Comparison of ENCODE assay signal across 24 cellular contexts in the genomic region with DNA sequence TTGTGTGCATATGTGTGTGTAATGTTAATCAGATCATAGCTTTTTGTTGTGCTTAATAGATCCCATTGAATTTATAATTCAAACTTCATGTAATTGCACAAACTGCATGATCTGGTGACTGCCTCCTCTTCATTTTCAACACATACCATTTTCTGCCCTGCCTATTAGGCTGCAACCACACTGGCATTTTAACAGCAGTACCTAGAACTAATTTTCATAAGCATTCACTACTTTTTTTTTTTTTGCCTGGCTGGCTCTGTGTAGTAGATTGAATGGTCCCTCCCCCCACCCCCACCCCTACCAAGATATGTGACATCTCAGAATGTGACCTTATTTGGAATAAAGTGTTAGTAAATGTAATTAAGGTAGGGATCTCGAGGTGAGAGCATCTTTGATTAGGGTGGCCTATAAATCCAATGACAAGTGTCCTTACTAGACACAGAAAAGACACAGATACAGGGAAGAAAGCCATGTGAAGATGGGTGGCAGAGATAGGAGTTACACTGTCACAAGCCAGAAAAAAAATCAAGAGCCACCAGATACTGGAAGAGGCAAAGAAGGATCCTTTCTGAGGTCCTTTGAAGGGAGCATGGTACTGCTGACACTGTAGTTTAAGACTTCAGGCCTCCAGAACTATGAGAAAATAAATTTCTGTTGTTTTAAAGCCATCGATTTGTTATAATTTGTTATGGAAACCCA. TPM values are rescaled to one million over a fixed set of nuclear protein-coding genes. Genes with fewer than 3 reads are reported as not detected.
A peak's percentile ranks its signal among the peaks of the same experiment; 100 is the strongest.
DNase-seq lines count a peak whose midpoint lies in the region; ATAC-seq, FAIRE-seq and TF ChIP-seq lines count a peak whose summit lies in the region.
"Had no signal": no experiment of that assay in that cellular context is flagged by ENCODE, and none has a peak within 500 bp of the region (broad histone marks: within the 10 kb centered on the region; RNA-seq: fewer than 3 reads in every experiment).

No MANE protein-coding gene starts in this region.

- peaks cover 13% of the 10 kb centered on the region for H3K4me1 ChIP-seq in HAP-1
- H3K4me1 ChIP-seq in K562 (replicated peaks in 1 of 2; ENCODE audit: control insufficient read depth in 2 of 2, insufficient read depth in 2 of 2, low read length in 2 of 2), result peaks cover 0 to 4% of the 10 kb centered on the region in 2 experiments; a peak in 1 of 5 replicates
- no peaks in the 10 kb centered on the region for H3K4me1 ChIP-seq in urinary bladder (ENCODE audit: insufficient read depth)
- H3K4me1 ChIP-seq: body of pancreas had no signal

- H3K36me3 ChIP-seq in HAP-1 (replicated peaks) (no peaks in the 10 kb centered on the region), K562 (ENCODE audit: control insufficient read depth, insufficient read depth, low read length) (peaks cover 19% of the 10 kb centered on the region; the same call in 2 of the 3 replicates), urinary bladder (ENCODE audit: insufficient read depth) (no peaks in the 10 kb centered on the region)
- H3K36me3 ChIP-seq: gastroesophageal sphincter, left lung, transverse colon had no signal

- H3K4me2 ChIP-seq in K562 (ENCODE audit: insufficient read depth, low read length), result no peak overlapping the region

- H4K20me1 ChIP-seq in K562 (replicated peaks; ENCODE audit: control insufficient read depth, insufficient read depth, low read length), result no peaks in the 10 kb centered on the region

- H3K27ac ChIP-seq in K562 (ENCODE audit: extremely low read depth, low read depth, low read length), result no peak overlapping the region
- peak overlapping the region; percentile 2 for H3K27ac ChIP-seq in urinary bladder (ENCODE audit: low read depth)
- H3K27ac ChIP-seq: body of pancreas, gastroesophageal sphincter, left lung, transverse colon, VCaP had no signal

- no peak overlapping the region for H3K9ac ChIP-seq in K562 (ENCODE audit: insufficient read depth in 1 of 2, low read depth in 2 of 2, low read length in 2 of 2)

- intact Hi-C loops in K562 (cut with micrococcal nuclease), result no loop called here

- CTCF ChIA-PET in K562 (lab: Yijun Ruan, JAX; ENCODE audit: low intra/inter-chr PET ratio), result no interaction called here

- no peaks in the 10 kb centered on the region for H3K9me1 ChIP-seq in K562 (ENCODE audit: control insufficient read depth, insufficient read depth, low read length)

- no peak for TF ChIP-seq POLR2A in K562 (conservative IDR thresholded peaks at IDR 0.05)

- ATAC-seq in activated naive CD8-positive, alpha-beta T cell treated with anti-CD3 and anti-CD28 coated beads, Interleukin-2, amount 50 U/mL, for 24 hours, result no peak
- ATAC-seq in K562, result peak; percentile 47; the same call in 2 of the 3 replicates
- ATAC-seq: activated CD8-positive, alpha-beta memory T cell treated with anti-CD3 and anti-CD28 coated beads, Interleukin-2, amount 10 ng/mL, durations not matched to agents 7 days and 5 days; body of pancreas; gastroesophageal sphincter; HCT116; left lung had no signal

- H3K79me2 ChIP-seq in K562 (ENCODE audit: control insufficient read depth, insufficient read depth, low read length), result peaks cover 49% of the 10 kb centered on the region

- H3K9me3 ChIP-seq in HAP-1 (no peaks in the 10 kb centered on the region), K562 (replicated peaks; ENCODE audit: control insufficient read depth, insufficient read depth, low read depth, low read length) (no peaks in the 10 kb centered on the region)
- H3K9me3 ChIP-seq: body of pancreas, gastroesophageal sphincter, left lung, SJSA1, transverse colon had no signal

- BruUV-seq in K562 (replicated peaks; lab: Mats Ljungman, UMichigan), result no TSS peak

- H3K27ac Mint-ChIP-seq in activated naive CD8-positive, alpha-beta T cell, result peak overlapping the region; percentile 38
- no peak overlapping the region for H3K27ac Mint-ChIP-seq in activated naive CD8-positive, alpha-beta T cell treated with anti-CD3 and anti-CD28 coated beads, Interleukin-2, amount 50 U/mL, for 24 hours
- H3K27ac Mint-ChIP-seq: activated CD8-positive, alpha-beta memory T cell treated with anti-CD3 and anti-CD28 coated beads, Interleukin-2, amount 10 ng/mL, durations not matched to agents 7 days and 5 days had no signal

- POLR2A ChIA-PET in K562 (lab: Yijun Ruan, JAX), result interaction anchor here (0.8 to 0.9 kb wide), 2 partner anchors 12 to 14 kb away, joined by 3 read pairs; no protein-coding TSS in a partner anchor

- TF ChIP-seq RAD21 in K562 (CRISPR knock-in tag; conservative IDR thresholded peaks at IDR 0.05 in 1 of 2, IDR thresholded peaks at IDR 0.05 in 1 of 2), result no peak

- no peak for TF ChIP-seq EP300 in K562 (IDR thresholded peaks at IDR 0.05; ENCODE audit: low read length)

- DNase-seq in activated naive CD8-positive, alpha-beta T cell treated with anti-CD3 and anti-CD28 coated beads, Interleukin-2, amount 50 U/mL, for 24 hours, result no peak
- peak; percentile 17 to 79 for DNase-seq in HAP-1 (ENCODE audit: low spot score in 2 of 2)
- DNase-seq in K562 (ENCODE audit: extremely low read depth in 1 of 4, low spot score in 3 of 4), result no peak
- DNase-seq in retina, result no peak
- no peak for DNase-seq in NCI-H345 treated with DMSO at 0.1 percent for 48 hours (lab: John Stamatoyannopoulos, UW; ENCODE audit: unreplicated experiment)
- DNase-seq: activated CD4-positive, alpha-beta T cell treated with anti-CD3 and anti-CD28 coated beads, Interleukin-2, amount 10 ng/mL, durations not matched to agents 24 days and 14 days; activated CD8-positive, alpha-beta memory T cell treated with anti-CD3 and anti-CD28 coated beads, Interleukin-2, amount 10 ng/mL, durations not matched to agents 7 days and 5 days; body of pancreas; C1 segment of cervical spinal cord; left lung; NCI-H1092 treated with DMSO at 0.1 percent for 48 hours; NCI-H2029 treated with DMSO at 0.1 percent for 48 hours; NCI-H2227 treated with DMSO at 0.1 percent for 48 hours; RPMI8226; small intestine; transverse colon had no signal

- WGBS in K562 (ENCODE audit: insufficient coverage, low coverage, missing lambda C conversion rate), result 55% methylated on average over 2 of the region's 2 CpGs
- WGBS in urinary bladder, result 84% methylated on average over 2 of the region's 2 CpGs

- H3K4me3 ChIP-seq in HAP-1, result no peak overlapping the region
- no peak overlapping the region for H3K4me3 ChIP-seq in K562
- no peak overlapping the region for H3K4me3 ChIP-seq in urinary bladder (ENCODE audit: low read depth, low read length)
- H3K4me3 ChIP-seq: body of pancreas, gastroesophageal sphincter, left lung, SJSA1, transverse colon had no signal

- in situ Hi-C loops in HAP-1 (cut with MboI; ENCODE audit: low sequenced_read_pairs), result no loop called here
- in situ Hi-C loops in K562 (cut with MboI), result no loop called here

- peaks cover 47% of the 10 kb centered on the region for H3K4me1 Mint-ChIP-seq in activated naive CD8-positive, alpha-beta T cell (ENCODE audit: low read depth)
- peaks cover 40% of the 10 kb centered on the region for H3K4me1 Mint-ChIP-seq in activated naive CD8-positive, alpha-beta T cell treated with anti-CD3 and anti-CD28 coated beads, Interleukin-2, amount 50 U/mL, for 24 hours

- no peak for TF ChIP-seq CTCF in K562 (IDR thresholded peaks at IDR 0.05 in 2 of 3, conservative IDR thresholded peaks at IDR 0.05 in 1 of 3; ENCODE audit: insufficient read depth in 2 of 3, low read depth in 1 of 3, low read length in 3 of 3)

- no peaks in the 10 kb centered on the region for H3K9me3 Mint-ChIP-seq in activated naive CD8-positive, alpha-beta T cell (ENCODE audit: low read depth)
- H3K9me3 Mint-ChIP-seq in activated naive CD8-positive, alpha-beta T cell treated with anti-CD3 and anti-CD28 coated beads, Interleukin-2, amount 50 U/mL, for 24 hours, result no peaks in the 10 kb centered on the region
- H3K9me3 Mint-ChIP-seq: activated CD4-positive, alpha-beta T cell treated with anti-CD3 and anti-CD28 coated beads, Interleukin-2, amount 10 ng/mL, durations not matched to agents 24 days and 14 days; naive B cell had no signal

- H2AFZ ChIP-seq in K562 (ENCODE audit: low read depth, low read length), result no peak overlapping the region

- no peaks in the 10 kb centered on the region for H3K27me3 Mint-ChIP-seq in activated naive CD8-positive, alpha-beta T cell
- no peaks in the 10 kb centered on the region for H3K27me3 Mint-ChIP-seq in activated naive CD8-positive, alpha-beta T cell treated with anti-CD3 and anti-CD28 coated beads, Interleukin-2, amount 50 U/mL, for 24 hours
- H3K27me3 Mint-ChIP-seq: activated CD4-positive, alpha-beta T cell treated with anti-CD3 and anti-CD28 coated beads, Interleukin-2, amount 10 ng/mL, durations not matched to agents 24 days and 14 days; activated CD8-positive, alpha-beta memory T cell treated with anti-CD3 and anti-CD28 coated beads, Interleukin-2, amount 10 ng/mL, durations not matched to agents 7 days and 5 days; naive B cell had no signal

- H3K27me3 ChIP-seq in HAP-1 (ENCODE audit: low read depth) (no peaks in the 10 kb centered on the region), K562 (ENCODE audit: control insufficient read depth in 2 of 2, insufficient read depth in 2 of 2, low read length in 2 of 2) (no peaks in the 10 kb centered on the region)
- H3K27me3 ChIP-seq: body of pancreas, gastroesophageal sphincter, left lung, SJSA1, transverse colon had no signal

- H3K36me3 Mint-ChIP-seq in activated naive CD8-positive, alpha-beta T cell, result peaks cover 14% of the 10 kb centered on the region
- H3K36me3 Mint-ChIP-seq in activated naive CD8-positive, alpha-beta T cell treated with anti-CD3 and anti-CD28 coated beads, Interleukin-2, amount 50 U/mL, for 24 hours (ENCODE audit: low read depth), result peaks cover 10% of the 10 kb centered on the region
- H3K36me3 Mint-ChIP-seq: naive B cell had no signal

- no peak for FAIRE-seq in K562 (lab: Jason Lieb, UNC)
- FAIRE-seq: endothelial cell of umbilical vein, small intestine had no signal

- H3K4me3 Mint-ChIP-seq in activated naive CD8-positive, alpha-beta T cell, result no peak overlapping the region
- no peak overlapping the region for H3K4me3 Mint-ChIP-seq in activated naive CD8-positive, alpha-beta T cell treated with anti-CD3 and anti-CD28 coated beads, Interleukin-2, amount 50 U/mL, for 24 hours
- H3K4me3 Mint-ChIP-seq: activated CD4-positive, alpha-beta T cell treated with anti-CD3 and anti-CD28 coated beads, Interleukin-2, amount 10 ng/mL, durations not matched to agents 24 days and 14 days; activated CD8-positive, alpha-beta memory T cell treated with anti-CD3 and anti-CD28 coated beads, Interleukin-2, amount 10 ng/mL, durations not matched to agents 7 days and 5 days had no signal

RNA-seq across cellular contexts. Expression of a gene that starts 56.4 kb away (rescaled TPM):
- total RNA-seq in K562 (2011; cell fraction: chromatin; rRNA removed; ENCODE audit: low replicate concordance), result 80.7 and 221 TPM in 2 replicates
- total RNA-seq in K562 (2011; cell fraction: nucleolus; rRNA removed), result 23.3 and 38.8 TPM in 2 replicates
- 104 and 220 TPM in 2 replicates for total RNA-seq in K562 (2011; cell fraction: nucleoplasm; rRNA removed)
- total RNA-seq in K562 (2014; rRNA removed) (19.4 and 19.8 TPM in 2 replicates), K562 (2014; rRNA removed; fragmentation: Illumina TruSeq; extraction: Trizol) (61.2 and 71.7 TPM in 2 replicates), K562 (2015; rRNA removed; fragmentation: Illumina TruSeq; extraction: Trizol) (50.6 and 56.0 TPM in 2 replicates), K562 (2021) (50.5 and 56.5 TPM in 2 replicates), urinary bladder (133 TPM)
- polyA plus RNA-seq in K562 (2011; rRNA removed) (80.4 and 84.7 TPM in 2 replicates), K562 (2014; fragmentation: Illumina TruSeq; extraction: Trizol) (32.0 and 38.9 TPM in 2 replicates), K562 (2014; fragmentation: Nextera tagmentation; extraction: Ambion mirVana) (10 to 100 TPM; 27.0 to 68.8 TPM), K562 (2014; rRNA removed) (18.6 and 19.1 TPM in 2 replicates), urinary bladder (14.8 TPM)
- polyA plus RNA-seq in K562 (2011; cell fraction: cytosol; rRNA removed), result 21.2 and 44.7 TPM in 2 replicates
- 65.4 and 98.1 TPM in 2 replicates for polyA plus RNA-seq in K562 (2011; cell fraction: nucleus; rRNA removed)
- 25.1 and 29.8 TPM in 2 replicates for polyA plus RNA-seq in K562 (2012)
- polyA minus RNA-seq in K562 (2011; rRNA and poly(A)+ RNA removed), result 282 and 370 TPM in 2 replicates
- 55.7 and 56.6 TPM in 2 replicates for polyA minus RNA-seq in K562 (2011; cell fraction: cytosol; rRNA and poly(A)+ RNA removed)
- 62.1 and 148 TPM in 2 replicates for polyA minus RNA-seq in K562 (2011; cell fraction: nucleus; rRNA and poly(A)+ RNA removed)

Comparison
In these comparisons a context has a peak if more than half of its experiments do, and no peak if none do; other contexts are left out.
1. DNase-seq: peak in HAP-1 (2 of 2); none in activated naive CD8-positive, alpha-beta T cell treated with anti-CD3 and anti-CD28 coated beads, Interleukin-2, amount 50 U/mL, for 24 hours (single experiment), K562 (0 of 4), retina (single experiment) and NCI-H345 treated with DMSO at 0.1 percent for 48 hours (single experiment).